Comparison of ENCODE assay signal across 4 cellular contexts in the genomic region with DNA sequence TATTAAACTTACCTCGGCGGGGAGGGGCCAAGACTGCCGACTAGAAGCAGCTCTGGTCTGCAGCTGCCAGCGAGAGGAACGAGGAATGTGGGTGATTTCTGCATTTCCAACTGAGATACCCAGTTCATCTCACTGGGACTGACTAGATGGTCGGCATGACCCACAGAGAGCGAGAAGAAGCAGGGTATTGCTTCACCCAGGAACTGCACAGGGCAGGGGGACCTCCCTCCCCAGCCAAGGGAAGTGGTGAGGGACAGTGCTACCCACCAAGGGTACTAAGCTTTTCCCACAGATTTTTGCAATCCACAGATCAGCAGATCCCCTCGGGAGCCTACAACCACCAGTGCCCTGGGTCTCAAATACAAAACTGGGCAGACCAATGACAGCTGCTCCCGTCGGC. TPM values are rescaled to one million over a fixed set of nuclear protein-coding genes. Genes with fewer than 3 reads are reported as not detected.
"Had no signal": no experiment of that assay in that cellular context is flagged by ENCODE, and none has a peak within 500 bp of the region (broad histone marks: within the 10 kb centered on the region; RNA-seq: fewer than 3 reads in every experiment).

No MANE protein-coding gene starts in this region.

RNA-seq across cellular contexts. Expression of a gene that starts 17.6 kb away (rescaled TPM):
- total RNA-seq: LHCN-M2, M059J, MCF 10A, NCI-H460 had no signal
